13 cellular contexts compared by ENCODE assay signal in the genomic region with DNA sequence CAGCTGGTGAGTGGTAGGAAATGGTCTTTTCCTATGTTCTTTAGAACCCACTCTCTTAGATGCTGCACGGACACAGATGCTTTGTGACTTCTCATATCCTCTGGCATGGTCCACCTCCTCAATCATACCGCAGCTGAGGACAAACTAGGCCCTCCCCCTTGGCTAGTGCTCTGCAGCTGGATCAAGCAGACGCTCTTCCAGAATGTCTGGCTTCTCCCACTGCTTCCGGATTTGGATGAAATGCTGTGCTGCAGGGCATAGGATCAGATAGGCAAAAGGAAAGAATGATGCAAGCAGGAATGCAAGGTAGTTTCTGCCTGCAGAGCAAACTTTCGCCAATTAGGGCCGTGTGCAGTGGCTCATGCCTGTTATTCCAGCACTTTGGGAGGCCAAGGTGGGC.
DNase-seq lines count a peak whose midpoint lies in the region; ATAC-seq and TF ChIP-seq lines count a peak whose summit lies in the region.
"Had no signal": no experiment of that assay in that cellular context is flagged by ENCODE, and none has a peak within 500 bp of the region (broad histone marks: within the 10 kb centered on the region; RNA-seq: fewer than 3 reads in every experiment).

No MANE protein-coding gene starts in this region.

- TF ChIP-seq CTCF in body of pancreas (IDR thresholded peaks at IDR 0.05) (no peak), WERI-Rb-1 (IDR thresholded peaks at IDR 0.05; ENCODE audit: low read depth, low read length) (no peak)

- H3K36me3 ChIP-seq in body of pancreas (replicated peaks in 1 of 2; ENCODE audit: insufficient read depth in 1 of 2, low read depth in 2 of 2) (no peaks in the 10 kb centered on the region), WERI-Rb-1 (no peaks in the 10 kb centered on the region)
- H3K36me3 ChIP-seq: thyroid gland had no signal

- DNase-seq in ELR (ENCODE audit: low read depth): peak; percentile 72
- DNase-seq in body of pancreas: peak in 3 of 4 donors; percentile 9 to 26 (median 11)
- peak; percentile 67 for DNase-seq in left cardiac atrium
- DNase-seq in sciatic nerve (ENCODE audit: low spot score): peak; percentile 59
- no peak for DNase-seq in WERI-Rb-1
- DNase-seq in activated CD8-positive, alpha-beta memory T cell treated with anti-CD3 and anti-CD28 coated beads for 24 hours: no peak
- DNase-seq: activated CD4-positive, alpha-beta T cell treated with anti-CD3 and anti-CD28 coated beads for 1 hour; activated naive CD8-positive, alpha-beta T cell treated with anti-CD3 and anti-CD28 coated beads for 36 hours; NCI-H1048; stimulated activated CD4-positive, alpha-beta T cell treated with anti-CD3 and anti-CD28 coated beads, Interleukin-2, amount 100 ng/mL, for 48 hours had no signal

- no peak overlapping the region for H3K27ac ChIP-seq in body of pancreas
- no peak overlapping the region for H3K27ac ChIP-seq in WERI-Rb-1

- WGBS in body of pancreas, 2 donors: 45 to 64% methylated on average over 6 of the region's 6 CpGs

- H3K4me3 ChIP-seq in body of pancreas: no peak overlapping the region
- no peak overlapping the region for H3K4me3 ChIP-seq in WERI-Rb-1 (ENCODE audit: low read depth, low read length)
- H3K4me3 ChIP-seq: thyroid gland had no signal

- TF ChIP-seq POLR2A in body of pancreas (IDR thresholded peaks at IDR 0.05): no peak

- no peaks in the 10 kb centered on the region for H3K9me3 ChIP-seq in body of pancreas
- H3K9me3 ChIP-seq in WERI-Rb-1 (ENCODE audit: severe bottlenecking): no peaks in the 10 kb centered on the region
- H3K9me3 ChIP-seq: thyroid gland had no signal

- peak; percentile 12 for ATAC-seq in body of pancreas
- ATAC-seq in left cardiac atrium: peak; percentile 86 to 96
- ATAC-seq in sciatic nerve: peak; percentile 80
- no peak for ATAC-seq in HG03354 (IDR thresholded peaks at IDR 0.05; ENCODE audit: poor library complexity, severe bottlenecking, unreplicated experiment)
- no peak for ATAC-seq in HG03175 (IDR thresholded peaks at IDR 0.05; ENCODE audit: unreplicated experiment)

- no peaks in the 10 kb centered on the region for H3K4me1 ChIP-seq in body of pancreas
- H3K4me1 ChIP-seq: thyroid gland had no signal

- H3K27me3 ChIP-seq in body of pancreas: no peaks in the 10 kb centered on the region
- no peaks in the 10 kb centered on the region for H3K27me3 ChIP-seq in WERI-Rb-1 (ENCODE audit: insufficient read depth, low read depth, severe bottlenecking)
- H3K27me3 ChIP-seq: thyroid gland had no signal

- intact Hi-C loops in body of pancreas (cut with DNase I) (no loop called here), left cardiac atrium (cut with DNase I) (no loop called here), sciatic nerve (cut with DNase I) (no loop called here)

Comparison
In these comparisons a context has a peak if more than half of its experiments do, and no peak if none do; other contexts are left out.
1. DNase-seq: peak in ELR (single experiment), body of pancreas (3 of 4), left cardiac atrium (single experiment) and sciatic nerve (single experiment); none in WERI-Rb-1 (single experiment) and activated CD8-positive, alpha-beta memory T cell treated with anti-CD3 and anti-CD28 coated beads for 24 hours (single experiment).
2. ATAC-seq: peak in body of pancreas (single experiment), left cardiac atrium (2 of 2) and sciatic nerve (single experiment); none in HG03354 (single experiment) and HG03175 (single experiment).